ENCODE assay signal across 8 cellular contexts in the genomic region with DNA sequence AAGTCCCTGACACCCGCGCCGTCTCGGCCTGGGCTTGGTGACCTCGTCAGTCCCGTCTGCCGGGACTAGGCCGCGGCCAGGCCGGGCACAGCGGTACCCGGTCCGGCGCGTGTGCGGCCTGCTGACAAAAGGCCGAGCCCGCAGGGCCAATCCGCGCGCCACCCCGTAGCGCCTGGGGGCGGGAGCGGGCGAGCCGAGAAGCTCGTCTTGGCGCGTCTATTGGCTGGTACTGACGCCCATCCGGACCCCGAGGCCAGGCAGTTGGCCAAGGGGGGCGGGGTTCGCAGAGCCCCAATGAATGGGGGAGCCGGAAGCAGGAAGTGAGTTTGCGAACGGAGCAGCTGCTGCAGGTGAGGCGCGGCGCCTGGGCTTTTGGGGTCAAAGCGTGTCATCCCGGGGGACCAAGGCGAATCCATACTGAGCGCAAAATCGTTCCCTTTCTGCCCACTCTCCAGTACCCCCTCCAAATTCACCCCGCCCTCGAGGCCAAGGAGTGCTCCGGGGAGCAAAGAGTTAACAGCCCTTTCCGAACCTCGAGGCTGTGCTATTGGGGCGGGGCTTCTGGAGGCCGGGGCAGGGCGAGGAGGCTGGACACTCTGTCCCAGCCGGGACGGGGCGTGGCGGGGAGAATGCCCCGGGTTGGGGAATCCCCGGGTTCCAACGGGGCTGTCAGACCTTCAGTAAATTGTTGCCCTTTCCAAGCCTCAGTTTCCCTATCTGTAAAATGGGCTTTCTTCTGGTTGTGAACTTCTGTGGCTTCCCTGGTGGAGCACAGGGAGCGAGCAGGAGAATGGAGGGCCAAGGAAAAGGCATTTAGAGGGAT. TPM values are rescaled to one million over a fixed set of nuclear protein-coding genes. Genes with fewer than 3 reads are reported as not detected.
DNase-seq lines count a peak whose midpoint lies in the region; ATAC-seq and TF ChIP-seq lines count a peak whose summit lies in the region.

A gene with protein sequence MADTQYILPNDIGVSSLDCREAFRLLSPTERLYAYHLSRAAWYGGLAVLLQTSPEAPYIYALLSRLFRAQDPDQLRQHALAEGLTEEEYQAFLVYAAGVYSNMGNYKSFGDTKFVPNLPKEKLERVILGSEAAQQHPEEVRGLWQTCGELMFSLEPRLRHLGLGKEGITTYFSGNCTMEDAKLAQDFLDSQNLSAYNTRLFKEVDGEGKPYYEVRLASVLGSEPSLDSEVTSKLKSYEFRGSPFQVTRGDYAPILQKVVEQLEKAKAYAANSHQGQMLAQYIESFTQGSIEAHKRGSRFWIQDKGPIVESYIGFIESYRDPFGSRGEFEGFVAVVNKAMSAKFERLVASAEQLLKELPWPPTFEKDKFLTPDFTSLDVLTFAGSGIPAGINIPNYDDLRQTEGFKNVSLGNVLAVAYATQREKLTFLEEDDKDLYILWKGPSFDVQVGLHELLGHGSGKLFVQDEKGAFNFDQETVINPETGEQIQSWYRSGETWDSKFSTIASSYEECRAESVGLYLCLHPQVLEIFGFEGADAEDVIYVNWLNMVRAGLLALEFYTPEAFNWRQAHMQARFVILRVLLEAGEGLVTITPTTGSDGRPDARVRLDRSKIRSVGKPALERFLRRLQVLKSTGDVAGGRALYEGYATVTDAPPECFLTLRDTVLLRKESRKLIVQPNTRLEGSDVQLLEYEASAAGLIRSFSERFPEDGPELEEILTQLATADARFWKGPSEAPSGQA (plus strand): TSS at position 319 of the 823 bp plus-strand sequence. CDS start 1,767 bp downstream, outside the sequence.

- CTCF ChIA-PET in AG04449 (lab: Yijun Ruan, JAX) = interaction anchor here (0.6 to 5.8 kb wide), 8 partner anchors 11 to 198 kb away, joined by 3 to 66 read pairs (median 5); a partner anchor contains a TSS
- CTCF ChIA-PET in WTC11 (lab: Charles Lee) = interaction anchor here (0.6 to 3.0 kb wide), 26 partner anchors 10 to 198 kb away, joined by 3 to 56 read pairs (median 7); a partner anchor contains a TSS

- WGBS in spleen, 5 donors = 1 to 3% (median 1%) methylated on average over 11 to 62 of the region's 62 CpGs

- H3K27ac ChIP-seq in spleen = peak within 1 kb of the TSS; percentile 73 to 92 (median 86)

- H3K27me3 Mint-ChIP-seq in WTC11 (ENCODE audit: low read depth) (no peaks in the 10 kb centered on the region), immature natural killer cell (ENCODE audit: low read depth in 3 of 3) (peaks cover 0 to 7% (median 2%) of the 10 kb centered on the region in 3 donors)

- H3K9me3 Mint-ChIP-seq in WTC11 = no peaks in the 10 kb centered on the region
- H3K9me3 Mint-ChIP-seq in immature natural killer cell = no peaks in the 10 kb centered on the region

- H3K4me3 ChIP-seq in AG04449 (ENCODE audit: low read depth, low read length) (peak within 1 kb of the TSS; percentile 86), cardiac fibroblast (replicated peaks in 1 of 2; ENCODE audit: low read depth in 2 of 2, low read length in 2 of 2) (peak within 1 kb of the TSS; percentile 76 to 83), spleen (peak within 1 kb of the TSS; percentile 67 to 87 (median 80))

- H3K36me3 ChIP-seq in spleen = peaks cover 0 to 40% (median 6%) of the 10 kb centered on the region in 6 donors

- H3K27ac Mint-ChIP-seq in WTC11 (peak within 1 kb of the TSS; percentile 95), immature natural killer cell (peak within 1 kb of the TSS; percentile 88 to 92 (median 89))

- peak; percentile 73 for DNase-seq in AG04449 (ENCODE audit: low read depth, low spot score)
- peak; percentile 97 for DNase-seq in NCI-H2227 treated with DMSO at 0.1 percent for 48 hours (lab: John Stamatoyannopoulos, UW)
- peak; percentile 99 for DNase-seq in WTC11 (ENCODE audit: low spot score)
- DNase-seq in cardiac fibroblast (ENCODE audit: low read depth in 2 of 2) = peak; percentile 97 to 98
- peak; percentile 95 to 96 (median 96) for DNase-seq in immature natural killer cell
- DNase-seq in spleen = peak; percentile 99

- H3K9me3 ChIP-seq in spleen = no peaks in the 10 kb centered on the region

- TF ChIP-seq POLR2A in spleen (IDR thresholded peaks at IDR 0.05) = peak; percentile 17 to 87 (median 65)

- intact Hi-C loops in spleen (cut with DNase I; ENCODE audit: low total_unique reads) = no loop called here

- H3K36me3 Mint-ChIP-seq in WTC11 (peaks cover 11% of the 10 kb centered on the region), immature natural killer cell (peaks cover 0 to 1% (median 0%) of the 10 kb centered on the region in 3 donors)

- H3K4me1 Mint-ChIP-seq in WTC11 (peaks cover 26% of the 10 kb centered on the region), immature natural killer cell (peaks cover 26 to 33% of the 10 kb centered on the region in 2 donors)

- TF ChIP-seq CTCF in AG04449 (IDR thresholded peaks at IDR 0.05; ENCODE audit: insufficient read depth, low read length, missing control alignments) = no peak
- TF ChIP-seq CTCF in WTC11 (IDR thresholded peaks at IDR 0.05) = no peak
- TF ChIP-seq CTCF in cardiac fibroblast (IDR thresholded peaks at IDR 0.05; ENCODE audit: low read depth, low read length) = no peak
- peak in 2 of 11 experiments; percentile 14 to 34 for TF ChIP-seq CTCF in spleen (IDR thresholded peaks at IDR 0.05 in 8 of 11, conservative IDR thresholded peaks at IDR 0.05 in 3 of 11)

- ATAC-seq in GM18907 (IDR thresholded peaks at IDR 0.05; ENCODE audit: unreplicated experiment) (peak; percentile 86), HG03159 (IDR thresholded peaks at IDR 0.05; ENCODE audit: unreplicated experiment) (peak; percentile 83), WTC11 (peak; percentile 90)

- H3K4me1 ChIP-seq in spleen = peaks cover 14 to 45% (median 27%) of the 10 kb centered on the region in 6 donors

- H3K27me3 ChIP-seq in spleen (replicated peaks in 1 of 7) = no peaks in the 10 kb centered on the region

- POLR2A ChIA-PET in AG04449 (lab: Yijun Ruan, JAX) = interaction anchor here (0.6 to 1.7 kb wide), 11 partner anchors 9 to 198 kb away, joined by 3 to 9 read pairs (median 5); a partner anchor contains a TSS
- POLR2A ChIA-PET in WTC11 (lab: Charles Lee) = interaction anchor here (0.5 to 1.8 kb wide), 22 partner anchors 11 to 437 kb away, joined by 3 to 22 read pairs (median 5); a partner anchor contains a TSS

- H3K4me3 Mint-ChIP-seq in WTC11 = peak within 1 kb of the TSS; percentile 95
- peak within 1 kb of the TSS; percentile 88 to 94 (median 91) for H3K4me3 Mint-ChIP-seq in immature natural killer cell

TF ChIP-seq in WTC11, 78 proteins besides CTCF, POLR2A, EP300 and RAD21 (continues in another document):
- TF ChIP-seq, protein P1, sequence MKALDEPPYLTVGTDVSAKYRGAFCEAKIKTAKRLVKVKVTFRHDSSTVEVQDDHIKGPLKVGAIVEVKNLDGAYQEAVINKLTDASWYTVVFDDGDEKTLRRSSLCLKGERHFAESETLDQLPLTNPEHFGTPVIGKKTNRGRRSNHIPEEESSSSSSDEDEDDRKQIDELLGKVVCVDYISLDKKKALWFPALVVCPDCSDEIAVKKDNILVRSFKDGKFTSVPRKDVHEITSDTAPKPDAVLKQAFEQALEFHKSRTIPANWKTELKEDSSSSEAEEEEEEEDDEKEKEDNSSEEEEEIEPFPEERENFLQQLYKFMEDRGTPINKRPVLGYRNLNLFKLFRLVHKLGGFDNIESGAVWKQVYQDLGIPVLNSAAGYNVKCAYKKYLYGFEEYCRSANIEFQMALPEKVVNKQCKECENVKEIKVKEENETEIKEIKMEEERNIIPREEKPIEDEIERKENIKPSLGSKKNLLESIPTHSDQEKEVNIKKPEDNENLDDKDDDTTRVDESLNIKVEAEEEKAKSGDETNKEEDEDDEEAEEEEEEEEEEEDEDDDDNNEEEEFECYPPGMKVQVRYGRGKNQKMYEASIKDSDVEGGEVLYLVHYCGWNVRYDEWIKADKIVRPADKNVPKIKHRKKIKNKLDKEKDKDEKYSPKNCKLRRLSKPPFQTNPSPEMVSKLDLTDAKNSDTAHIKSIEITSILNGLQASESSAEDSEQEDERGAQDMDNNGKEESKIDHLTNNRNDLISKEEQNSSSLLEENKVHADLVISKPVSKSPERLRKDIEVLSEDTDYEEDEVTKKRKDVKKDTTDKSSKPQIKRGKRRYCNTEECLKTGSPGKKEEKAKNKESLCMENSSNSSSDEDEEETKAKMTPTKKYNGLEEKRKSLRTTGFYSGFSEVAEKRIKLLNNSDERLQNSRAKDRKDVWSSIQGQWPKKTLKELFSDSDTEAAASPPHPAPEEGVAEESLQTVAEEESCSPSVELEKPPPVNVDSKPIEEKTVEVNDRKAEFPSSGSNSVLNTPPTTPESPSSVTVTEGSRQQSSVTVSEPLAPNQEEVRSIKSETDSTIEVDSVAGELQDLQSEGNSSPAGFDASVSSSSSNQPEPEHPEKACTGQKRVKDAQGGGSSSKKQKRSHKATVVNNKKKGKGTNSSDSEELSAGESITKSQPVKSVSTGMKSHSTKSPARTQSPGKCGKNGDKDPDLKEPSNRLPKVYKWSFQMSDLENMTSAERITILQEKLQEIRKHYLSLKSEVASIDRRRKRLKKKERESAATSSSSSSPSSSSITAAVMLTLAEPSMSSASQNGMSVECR (CRISPR knock-in tag; IDR thresholded peaks at IDR 0.05; ENCODE audit: borderline replicate concordance) = peak; percentile 97; the same call in 1 of the 2 replicates
- TF ChIP-seq TEAD1 (CRISPR knock-in tag; IDR thresholded peaks at IDR 0.05) (peak; percentile 36; the same call in 1 of the 2 replicates), ZNF138 (CRISPR knock-in tag; conservative IDR thresholded peaks at IDR 0.05) (no peak), FOXK1 (CRISPR knock-in tag; IDR thresholded peaks at IDR 0.05) (0 out of 2 replicates have a peak, but pooled peaks have one; percentile 58), MYBL2 (CRISPR knock-in tag; IDR thresholded peaks at IDR 0.05) (peak; percentile 75; the same call in 1 of the 2 replicates)
- TF ChIP-seq, protein P2, sequence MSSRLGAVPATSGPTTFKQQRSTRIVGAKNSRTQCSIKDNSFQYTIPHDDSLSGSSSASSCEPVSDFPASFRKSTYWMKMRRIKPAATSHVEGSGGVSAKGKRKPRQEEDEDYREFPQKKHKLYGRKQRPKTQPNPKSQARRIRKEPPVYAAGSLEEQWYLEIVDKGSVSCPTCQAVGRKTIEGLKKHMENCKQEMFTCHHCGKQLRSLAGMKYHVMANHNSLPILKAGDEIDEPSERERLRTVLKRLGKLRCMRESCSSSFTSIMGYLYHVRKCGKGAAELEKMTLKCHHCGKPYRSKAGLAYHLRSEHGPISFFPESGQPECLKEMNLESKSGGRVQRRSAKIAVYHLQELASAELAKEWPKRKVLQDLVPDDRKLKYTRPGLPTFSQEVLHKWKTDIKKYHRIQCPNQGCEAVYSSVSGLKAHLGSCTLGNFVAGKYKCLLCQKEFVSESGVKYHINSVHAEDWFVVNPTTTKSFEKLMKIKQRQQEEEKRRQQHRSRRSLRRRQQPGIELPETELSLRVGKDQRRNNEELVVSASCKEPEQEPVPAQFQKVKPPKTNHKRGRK (CRISPR knock-in tag; IDR thresholded peaks at IDR 0.05; ENCODE audit: borderline replicate concordance) = no peak

RNA-seq across cellular contexts. Expression of the gene that starts here (rescaled TPM):
- 77.0 to 86.7 TPM (median 83.4 TPM) in 3 replicates for total RNA-seq in WTC11 (2021)
- 10 to 100 TPM; 44.5 to 54.2 (median 47.6) TPM for polyA plus RNA-seq in immature natural killer cell
- 10 to 100 TPM; 17.9 to 35.5 (median 23.9) TPM for total RNA-seq in spleen
- 10 to 100 TPM; 20.0 to 25.9 (median 20.6) TPM for polyA plus RNA-seq in spleen

Comparison
In these comparisons a context has a peak if more than half of its experiments do, and no peak if none do; other contexts are left out.
1. Peak in every context shown above with its lines: DNase-seq, ATAC-seq, H3K4me3 ChIP-seq and H3K27ac ChIP-seq.